19 cellular contexts compared by ENCODE assay signal in the genomic region with DNA sequence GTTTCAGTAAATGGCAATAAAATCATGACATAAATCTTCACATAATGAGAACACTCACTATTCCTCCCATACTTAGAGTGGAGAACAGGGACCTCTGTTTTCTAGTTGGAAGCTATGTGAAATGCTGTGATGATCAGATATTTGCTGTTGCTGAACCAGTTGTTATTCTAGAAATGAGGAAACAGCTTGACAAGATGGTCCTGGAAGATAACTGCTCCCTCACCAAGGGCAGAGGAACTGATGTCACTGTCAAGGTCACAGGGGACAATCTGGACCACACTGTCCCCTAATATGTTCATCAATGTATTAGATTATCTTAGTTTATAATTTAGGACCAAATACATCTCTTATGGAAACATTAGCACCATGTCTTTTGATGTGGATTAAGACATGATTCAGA.
"Had no signal": no experiment of that assay in that cellular context is flagged by ENCODE, and none has a peak within 500 bp of the region (broad histone marks: within the 10 kb centered on the region; RNA-seq: fewer than 3 reads in every experiment).

No MANE protein-coding gene starts in this region.

- H3K4me3 ChIP-seq: breast epithelium, esophagus muscularis mucosa, gastrocnemius medialis, ovary, prostate gland, thoracic aorta had no signal

- DNase-seq: activated B cell treated with CpG ODN at 0.5 μM for 24 hours; activated CD4-positive, alpha-beta T cell treated with anti-CD3 and anti-CD28 coated beads for 36 hours; activated CD4-positive, alpha-beta T cell treated with anti-CD3 and anti-CD28 coated beads, Interleukin-2, amount 50 U/mL, for 4 hours; activated CD8-positive, alpha-beta memory T cell treated with anti-CD3 and anti-CD28 coated beads for 24 hours; activated CD8-positive, alpha-beta memory T cell treated with anti-CD3 and anti-CD28 coated beads, Interleukin-2, amount 50 U/mL, for 4 hours; activated naive CD4-positive, alpha-beta T cell treated with Interleukin-2 at 50 U/mL for 16 hours; activated naive CD8-positive, alpha-beta T cell treated with anti-CD3 and anti-CD28 coated beads for 36 hours; activated T-cell treated with anti-CD3 and anti-CD28 coated beads, Interleukin-2, amount 50 U/mL, for 24 hours; effector memory CD4-positive, alpha-beta T cell; gastrocnemius medialis; islet precursor cell; left cardiac atrium; ovary; stimulated activated CD4-positive, alpha-beta T cell treated with anti-CD3 and anti-CD28 coated beads, Interleukin-4, amount 100 ng/mL, for 1 hour; stimulated activated naive CD4-positive, alpha-beta T cell had no signal
